17 cellular contexts compared by ENCODE assay signal in the genomic region with DNA sequence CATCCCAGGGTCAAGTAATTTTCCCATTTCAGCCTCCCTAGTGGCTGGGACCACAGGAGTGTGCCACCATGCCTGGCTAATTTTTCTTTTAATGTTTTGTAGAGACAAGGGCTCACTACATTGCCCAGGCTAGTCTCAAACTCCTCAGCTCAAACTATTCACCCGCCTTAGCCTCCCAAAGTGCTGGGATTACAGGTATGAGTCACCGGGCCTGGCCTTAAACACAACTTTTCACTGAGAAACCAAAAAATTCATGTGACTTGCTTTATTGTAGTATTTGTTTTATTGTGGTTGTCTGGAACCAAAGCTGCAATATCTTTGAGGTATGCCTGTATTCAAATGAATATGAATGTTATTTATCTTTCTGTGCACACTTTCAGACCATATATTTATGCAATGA.
DNase-seq lines count a peak whose midpoint lies in the region; ATAC-seq, FAIRE-seq and TF ChIP-seq lines count a peak whose summit lies in the region.
"Had no signal": no experiment of that assay in that cellular context is flagged by ENCODE, and none has a peak within 500 bp of the region (broad histone marks: within the 10 kb centered on the region; RNA-seq: fewer than 3 reads in every experiment).

No MANE protein-coding gene starts in this region.

- POLR2A ChIA-PET in K562 (lab: Yijun Ruan, JAX) = no interaction called here

- H3K27ac ChIP-seq in K562 (ENCODE audit: extremely low read depth, low read depth, low read length) = no peak overlapping the region
- H3K27ac ChIP-seq in foreskin keratinocyte = no peak overlapping the region
- H3K27ac ChIP-seq in neural progenitor cell = no peak overlapping the region
- H3K27ac ChIP-seq: heart right ventricle, ovary had no signal

- H3K27me3 ChIP-seq in K562 (ENCODE audit: control insufficient read depth in 2 of 2, insufficient read depth in 2 of 2, low read length in 2 of 2) (no peaks in the 10 kb centered on the region), foreskin keratinocyte (no peaks in the 10 kb centered on the region), neural progenitor cell (no peaks in the 10 kb centered on the region)
- H3K27me3 ChIP-seq: heart right ventricle, ovary had no signal

- peaks cover 7% of the 10 kb centered on the region for H3K4me1 Mint-ChIP-seq in neural progenitor cell
- H3K4me1 Mint-ChIP-seq: central memory CD8-positive, alpha-beta T cell had no signal

- no peaks in the 10 kb centered on the region for H3K9me3 Mint-ChIP-seq in neural progenitor cell
- H3K9me3 Mint-ChIP-seq: type B pancreatic cell had no signal

- no peaks in the 10 kb centered on the region for H3F3A ChIP-seq in neural progenitor cell (ENCODE audit: low read depth)

- H3K9ac ChIP-seq in K562 (ENCODE audit: insufficient read depth in 1 of 2, low read depth in 2 of 2, low read length in 2 of 2) = no peak overlapping the region
- no peak overlapping the region for H3K9ac ChIP-seq in neural progenitor cell

- H3K36me3 ChIP-seq in K562 (ENCODE audit: control insufficient read depth, insufficient read depth, low read length) (no peaks in the 10 kb centered on the region), neural progenitor cell (no peaks in the 10 kb centered on the region)
- H3K36me3 ChIP-seq: heart right ventricle, ovary had no signal

- no peaks in the 10 kb centered on the region for H3K36me3 Mint-ChIP-seq in neural progenitor cell
- H3K36me3 Mint-ChIP-seq: activated naive CD4-positive, alpha-beta T cell treated with anti-CD3 and anti-CD28 coated beads, Interleukin-2, amount 50 U/mL, for 72 hours; type B pancreatic cell had no signal

- TF ChIP-seq RAD21 in K562 (CRISPR knock-in tag; conservative IDR thresholded peaks at IDR 0.05 in 1 of 2, IDR thresholded peaks at IDR 0.05 in 1 of 2) = no peak

- H3K4me1 ChIP-seq in K562 (replicated peaks in 1 of 2; ENCODE audit: control insufficient read depth in 2 of 2, insufficient read depth in 2 of 2, low read length in 2 of 2) = no peaks in the 10 kb centered on the region
- H3K4me1 ChIP-seq in foreskin keratinocyte = no peaks in the 10 kb centered on the region
- H3K4me1 ChIP-seq in neural progenitor cell = peaks cover 3% of the 10 kb centered on the region

- H2AFZ ChIP-seq in K562 (ENCODE audit: low read depth, low read length) = no peak overlapping the region
- H2AFZ ChIP-seq in neural progenitor cell (replicated peaks) = no peak overlapping the region

- ATAC-seq in HG03432 (IDR thresholded peaks at IDR 0.05; ENCODE audit: unreplicated experiment) (peak; percentile 51), K562 (no peak), foreskin keratinocyte (peak; percentile 96)
- ATAC-seq: heart right ventricle, left colon had no signal

- intact Hi-C loops in K562 (cut with micrococcal nuclease) = no loop called here

- H3K9me1 ChIP-seq in K562 (ENCODE audit: control insufficient read depth, insufficient read depth, low read length) = no peaks in the 10 kb centered on the region

- H3K27ac Mint-ChIP-seq in neural progenitor cell = no peak overlapping the region
- H3K27ac Mint-ChIP-seq: activated naive CD4-positive, alpha-beta T cell treated with anti-CD3 and anti-CD28 coated beads, Interleukin-2, amount 50 U/mL, for 72 hours; type B pancreatic cell had no signal

- H3K79me2 ChIP-seq in K562 (ENCODE audit: control insufficient read depth, insufficient read depth, low read length) = no peaks in the 10 kb centered on the region
- H3K79me2 ChIP-seq in neural progenitor cell (ENCODE audit: low read depth) = no peaks in the 10 kb centered on the region

- H3K9me3 ChIP-seq in K562 (replicated peaks; ENCODE audit: control insufficient read depth, insufficient read depth, low read depth, low read length) (no peaks in the 10 kb centered on the region), neural progenitor cell (ENCODE audit: low read depth) (no peaks in the 10 kb centered on the region)
- H3K9me3 ChIP-seq: heart right ventricle, ovary had no signal

- H3K4me3 ChIP-seq in K562 (no peak overlapping the region), neural progenitor cell (no peak overlapping the region)
- H3K4me3 ChIP-seq: heart right ventricle, ovary had no signal

- H3K4me2 ChIP-seq in K562 (ENCODE audit: insufficient read depth, low read length) (no peak overlapping the region), neural progenitor cell (no peak overlapping the region)

- H3K4me3 Mint-ChIP-seq in neural progenitor cell = no peak overlapping the region
- H3K4me3 Mint-ChIP-seq: central memory CD8-positive, alpha-beta T cell; type B pancreatic cell had no signal

- no peak for FAIRE-seq in K562 (lab: Jason Lieb, UNC)

- no peaks in the 10 kb centered on the region for H4K20me1 ChIP-seq in K562 (replicated peaks; ENCODE audit: control insufficient read depth, insufficient read depth, low read length)
- no peaks in the 10 kb centered on the region for H4K20me1 ChIP-seq in neural progenitor cell (ENCODE audit: low read depth)

- in situ Hi-C loops in ACHN (cut with HindIII; ENCODE audit: low pct_ligation_motif_present, low pct_unique_long_range_greater_than_20kb, low sequenced_read_pairs) = no loop called here
- in situ Hi-C loops in K562 (cut with MboI) = no loop called here

- no peak for TF ChIP-seq CTCF in K562 (IDR thresholded peaks at IDR 0.05 in 2 of 3, conservative IDR thresholded peaks at IDR 0.05 in 1 of 3; ENCODE audit: insufficient read depth in 2 of 3, low read depth in 1 of 3, low read length in 3 of 3)
- no peak for TF ChIP-seq CTCF in foreskin keratinocyte (conservative IDR thresholded peaks at IDR 0.05)
- no peak for TF ChIP-seq CTCF in neural progenitor cell (IDR thresholded peaks at IDR 0.05)

- TF ChIP-seq EP300 in K562 (IDR thresholded peaks at IDR 0.05; ENCODE audit: low read length) = no peak

- 30% methylated on average over 2 of the region's 2 CpGs for WGBS in K562 (ENCODE audit: insufficient coverage, low coverage, missing lambda C conversion rate)

- CTCF ChIA-PET in K562 (lab: Yijun Ruan, JAX; ENCODE audit: low intra/inter-chr PET ratio) = no interaction called here

- no peaks in the 10 kb centered on the region for H3K27me3 Mint-ChIP-seq in neural progenitor cell (ENCODE audit: insufficient read depth, low read depth)
- H3K27me3 Mint-ChIP-seq: type B pancreatic cell had no signal

- DNase-seq in ACHN (peak; percentile 4), K562 (ENCODE audit: extremely low read depth in 1 of 4, low spot score in 3 of 4) (no peak), foreskin keratinocyte (peak; percentile 35 to 61), SW 1271 (lab: John Stamatoyannopoulos, UW) (no peak), neural progenitor cell (ENCODE audit: low spot score) (no peak)
- no peak for DNase-seq in activated naive CD4-positive, alpha-beta T cell treated with anti-CD3 and anti-CD28 coated beads, Interleukin-2, amount 50 U/mL, for 16 hours
- no peak for DNase-seq in activated effector memory CD4-positive, alpha-beta T cell treated with Interleukin-2 at 50 U/mL for 16 hours
- DNase-seq: activated CD8-positive, alpha-beta memory T cell treated with anti-CD3 and anti-CD28 coated beads, Interleukin-2, amount 50 U/mL, for 48 hours; heart right ventricle; left colon; NCI-H1092; ovary; SHP77 treated with DMSO at 0.1 percent for 48 hours had no signal

- no TSS peak for BruUV-seq in K562 (replicated peaks; lab: Mats Ljungman, UMichigan)

- TF ChIP-seq POLR2A in K562 (conservative IDR thresholded peaks at IDR 0.05) = no peak

TF ChIP-seq in K562, 482 proteins besides CTCF, POLR2A, EP300 and RAD21 (continues in another document):
- no peak for TF ChIP-seq PCBP1 (IDR thresholded peaks at IDR 0.05; ENCODE audit: low read depth, low read length, poor library complexity, severe bottlenecking)
- TF ChIP-seq NCOA2 (IDR thresholded peaks at IDR 0.05; ENCODE audit: partially characterized antibody in 2 of 2) = no peak
- TF ChIP-seq, protein P1, sequence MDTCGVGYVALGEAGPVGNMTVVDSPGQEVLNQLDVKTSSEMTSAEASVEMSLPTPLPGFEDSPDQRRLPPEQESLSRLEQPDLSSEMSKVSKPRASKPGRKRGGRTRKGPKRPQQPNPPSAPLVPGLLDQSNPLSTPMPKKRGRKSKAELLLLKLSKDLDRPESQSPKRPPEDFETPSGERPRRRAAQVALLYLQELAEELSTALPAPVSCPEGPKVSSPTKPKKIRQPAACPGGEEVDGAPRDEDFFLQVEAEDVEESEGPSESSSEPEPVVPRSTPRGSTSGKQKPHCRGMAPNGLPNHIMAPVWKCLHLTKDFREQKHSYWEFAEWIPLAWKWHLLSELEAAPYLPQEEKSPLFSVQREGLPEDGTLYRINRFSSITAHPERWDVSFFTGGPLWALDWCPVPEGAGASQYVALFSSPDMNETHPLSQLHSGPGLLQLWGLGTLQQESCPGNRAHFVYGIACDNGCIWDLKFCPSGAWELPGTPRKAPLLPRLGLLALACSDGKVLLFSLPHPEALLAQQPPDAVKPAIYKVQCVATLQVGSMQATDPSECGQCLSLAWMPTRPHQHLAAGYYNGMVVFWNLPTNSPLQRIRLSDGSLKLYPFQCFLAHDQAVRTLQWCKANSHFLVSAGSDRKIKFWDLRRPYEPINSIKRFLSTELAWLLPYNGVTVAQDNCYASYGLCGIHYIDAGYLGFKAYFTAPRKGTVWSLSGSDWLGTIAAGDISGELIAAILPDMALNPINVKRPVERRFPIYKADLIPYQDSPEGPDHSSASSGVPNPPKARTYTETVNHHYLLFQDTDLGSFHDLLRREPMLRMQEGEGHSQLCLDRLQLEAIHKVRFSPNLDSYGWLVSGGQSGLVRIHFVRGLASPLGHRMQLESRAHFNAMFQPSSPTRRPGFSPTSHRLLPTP (IDR thresholded peaks at IDR 0.05; ENCODE audit: borderline replicate concordance, extremely low read depth, insufficient read length) = no peak
- TF ChIP-seq, protein P2, sequence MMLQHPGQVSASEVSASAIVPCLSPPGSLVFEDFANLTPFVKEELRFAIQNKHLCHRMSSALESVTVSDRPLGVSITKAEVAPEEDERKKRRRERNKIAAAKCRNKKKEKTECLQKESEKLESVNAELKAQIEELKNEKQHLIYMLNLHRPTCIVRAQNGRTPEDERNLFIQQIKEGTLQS (IDR thresholded peaks at IDR 0.05) = peak; percentile 15; the same call in 1 of the 2 replicates
- TF ChIP-seq, protein P2 (CRISPR knock-in tag; conservative IDR thresholded peaks at IDR 0.05) = no peak
- TF ChIP-seq, protein P3, sequence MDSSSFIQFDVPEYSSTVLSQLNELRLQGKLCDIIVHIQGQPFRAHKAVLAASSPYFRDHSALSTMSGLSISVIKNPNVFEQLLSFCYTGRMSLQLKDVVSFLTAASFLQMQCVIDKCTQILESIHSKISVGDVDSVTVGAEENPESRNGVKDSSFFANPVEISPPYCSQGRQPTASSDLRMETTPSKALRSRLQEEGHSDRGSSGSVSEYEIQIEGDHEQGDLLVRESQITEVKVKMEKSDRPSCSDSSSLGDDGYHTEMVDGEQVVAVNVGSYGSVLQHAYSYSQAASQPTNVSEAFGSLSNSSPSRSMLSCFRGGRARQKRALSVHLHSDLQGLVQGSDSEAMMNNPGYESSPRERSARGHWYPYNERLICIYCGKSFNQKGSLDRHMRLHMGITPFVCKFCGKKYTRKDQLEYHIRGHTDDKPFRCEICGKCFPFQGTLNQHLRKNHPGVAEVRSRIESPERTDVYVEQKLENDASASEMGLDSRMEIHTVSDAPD (CRISPR knock-in tag; IDR thresholded peaks at IDR 0.05) = no peak

Comparison
In these comparisons a context has a peak if more than half of its experiments do, and no peak if none do; other contexts are left out.
1. DNase-seq: peak in ACHN (single experiment) and foreskin keratinocyte (2 of 2); none in K562 (0 of 4), activated naive CD4-positive, alpha-beta T cell treated with anti-CD3 and anti-CD28 coated beads, Interleukin-2, amount 50 U/mL, for 16 hours (single experiment), SW 1271 (0 of 2), activated effector memory CD4-positive, alpha-beta T cell treated with Interleukin-2 at 50 U/mL for 16 hours (single experiment) and neural progenitor cell (single experiment).